Comparison of ENCODE assay signal across 1 cellular context in the genomic region with DNA sequence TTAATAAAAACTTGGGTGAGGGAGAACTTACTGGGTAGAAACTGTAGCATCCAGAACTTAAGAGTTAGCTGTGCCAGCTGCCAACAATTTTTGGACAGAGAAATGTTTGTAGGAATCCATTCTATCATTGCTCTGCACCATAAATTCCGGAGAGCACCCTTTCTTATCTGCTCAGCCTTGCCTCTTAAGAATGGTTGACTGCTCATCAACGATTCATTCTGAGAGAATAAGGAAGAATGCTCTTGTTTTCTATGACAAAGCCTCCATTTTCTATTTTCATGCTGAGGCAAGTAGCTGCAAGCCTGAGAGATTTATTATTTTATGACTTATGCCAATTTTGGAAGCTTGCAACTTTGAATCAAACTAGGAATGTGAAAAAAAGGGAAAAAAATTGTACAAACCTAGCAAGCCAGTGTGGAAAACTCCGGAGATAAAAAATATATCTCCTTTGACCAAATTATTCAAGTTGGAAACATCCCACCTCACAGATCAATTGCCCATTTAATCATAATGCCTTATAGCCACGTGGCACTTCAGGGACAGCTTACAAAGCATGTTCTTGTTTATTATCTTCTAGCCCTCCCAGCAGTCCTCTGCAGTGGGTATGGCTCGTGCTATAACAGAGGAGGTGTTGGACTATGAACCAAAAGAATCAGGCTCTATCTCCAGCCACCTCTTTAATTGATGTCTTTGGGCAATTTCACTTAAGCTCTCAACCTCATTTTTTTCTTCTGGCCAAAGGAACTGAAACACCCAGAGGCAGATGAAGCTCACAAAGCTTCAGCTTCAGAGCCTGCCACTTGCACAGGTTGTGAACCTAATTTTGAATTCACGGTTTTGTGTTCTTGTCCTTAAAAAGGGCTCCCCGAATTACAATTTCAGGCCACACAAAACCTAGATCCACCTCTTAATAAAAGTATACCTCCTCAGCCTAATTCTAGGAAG.
TF ChIP-seq lines count a peak whose summit lies in the region.

No MANE protein-coding gene starts in this region.

TF ChIP-seq in GM23338, 12 proteins besides CTCF, POLR2A, EP300 and RAD21:
- TF ChIP-seq, protein P1, sequence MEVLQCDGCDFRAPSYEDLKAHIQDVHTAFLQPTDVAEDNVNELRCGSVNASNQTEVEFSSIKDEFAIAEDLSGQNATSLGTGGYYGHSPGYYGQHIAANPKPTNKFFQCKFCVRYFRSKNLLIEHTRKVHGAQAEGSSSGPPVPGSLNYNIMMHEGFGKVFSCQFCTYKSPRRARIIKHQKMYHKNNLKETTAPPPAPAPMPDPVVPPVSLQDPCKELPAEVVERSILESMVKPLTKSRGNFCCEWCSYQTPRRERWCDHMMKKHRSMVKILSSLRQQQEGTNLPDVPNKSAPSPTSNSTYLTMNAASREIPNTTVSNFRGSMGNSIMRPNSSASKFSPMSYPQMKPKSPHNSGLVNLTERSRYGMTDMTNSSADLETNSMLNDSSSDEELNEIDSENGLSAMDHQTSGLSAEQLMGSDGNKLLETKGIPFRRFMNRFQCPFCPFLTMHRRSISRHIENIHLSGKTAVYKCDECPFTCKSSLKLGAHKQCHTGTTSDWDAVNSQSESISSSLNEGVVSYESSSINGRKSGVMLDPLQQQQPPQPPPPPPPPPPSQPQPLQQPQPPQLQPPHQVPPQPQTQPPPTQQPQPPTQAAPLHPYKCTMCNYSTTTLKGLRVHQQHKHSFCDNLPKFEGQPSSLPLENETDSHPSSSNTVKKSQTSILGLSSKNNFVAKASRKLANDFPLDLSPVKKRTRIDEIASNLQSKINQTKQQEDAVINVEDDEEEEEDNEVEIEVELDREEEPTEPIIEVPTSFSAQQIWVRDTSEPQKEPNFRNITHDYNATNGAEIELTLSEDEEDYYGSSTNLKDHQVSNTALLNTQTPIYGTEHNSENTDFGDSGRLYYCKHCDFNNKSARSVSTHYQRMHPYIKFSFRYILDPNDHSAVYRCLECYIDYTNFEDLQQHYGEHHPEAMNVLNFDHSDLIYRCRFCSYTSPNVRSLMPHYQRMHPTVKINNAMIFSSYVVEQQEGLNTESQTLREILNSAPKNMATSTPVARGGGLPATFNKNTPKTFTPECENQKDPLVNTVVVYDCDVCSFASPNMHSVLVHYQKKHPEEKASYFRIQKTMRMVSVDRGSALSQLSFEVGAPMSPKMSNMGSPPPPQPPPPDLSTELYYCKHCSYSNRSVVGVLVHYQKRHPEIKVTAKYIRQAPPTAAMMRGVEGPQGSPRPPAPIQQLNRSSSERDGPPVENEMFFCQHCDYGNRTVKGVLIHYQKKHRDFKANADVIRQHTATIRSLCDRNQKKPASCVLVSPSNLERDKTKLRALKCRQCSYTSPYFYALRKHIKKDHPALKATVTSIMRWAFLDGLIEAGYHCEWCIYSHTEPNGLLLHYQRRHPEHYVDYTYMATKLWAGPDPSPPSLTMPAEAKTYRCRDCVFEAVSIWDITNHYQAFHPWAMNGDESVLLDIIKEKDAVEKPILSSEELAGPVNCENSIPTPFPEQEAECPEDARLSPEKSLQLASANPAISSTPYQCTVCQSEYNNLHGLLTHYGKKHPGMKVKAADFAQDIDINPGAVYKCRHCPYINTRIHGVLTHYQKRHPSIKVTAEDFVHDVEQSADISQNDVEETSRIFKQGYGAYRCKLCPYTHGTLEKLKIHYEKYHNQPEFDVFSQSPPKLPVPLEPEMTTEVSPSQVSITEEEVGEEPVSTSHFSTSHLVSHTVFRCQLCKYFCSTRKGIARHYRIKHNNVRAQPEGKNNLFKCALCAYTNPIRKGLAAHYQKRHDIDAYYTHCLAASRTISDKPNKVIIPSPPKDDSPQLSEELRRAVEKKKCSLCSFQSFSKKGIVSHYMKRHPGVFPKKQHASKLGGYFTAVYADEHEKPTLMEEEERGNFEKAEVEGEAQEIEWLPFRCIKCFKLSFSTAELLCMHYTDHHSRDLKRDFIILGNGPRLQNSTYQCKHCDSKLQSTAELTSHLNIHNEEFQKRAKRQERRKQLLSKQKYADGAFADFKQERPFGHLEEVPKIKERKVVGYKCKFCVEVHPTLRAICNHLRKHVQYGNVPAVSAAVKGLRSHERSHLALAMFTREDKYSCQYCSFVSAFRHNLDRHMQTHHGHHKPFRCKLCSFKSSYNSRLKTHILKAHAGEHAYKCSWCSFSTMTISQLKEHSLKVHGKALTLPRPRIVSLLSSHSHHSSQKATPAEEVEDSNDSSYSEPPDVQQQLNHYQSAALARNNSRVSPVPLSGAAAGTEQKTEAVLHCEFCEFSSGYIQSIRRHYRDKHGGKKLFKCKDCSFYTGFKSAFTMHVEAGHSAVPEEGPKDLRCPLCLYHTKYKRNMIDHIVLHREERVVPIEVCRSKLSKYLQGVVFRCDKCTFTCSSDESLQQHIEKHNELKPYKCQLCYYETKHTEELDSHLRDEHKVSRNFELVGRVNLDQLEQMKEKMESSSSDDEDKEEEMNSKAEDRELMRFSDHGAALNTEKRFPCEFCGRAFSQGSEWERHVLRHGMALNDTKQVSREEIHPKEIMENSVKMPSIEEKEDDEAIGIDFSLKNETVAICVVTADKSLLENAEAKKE (CRISPR knock-in tag; IDR thresholded peaks at IDR 0.05): no peak
- TF ChIP-seq, protein P2, sequence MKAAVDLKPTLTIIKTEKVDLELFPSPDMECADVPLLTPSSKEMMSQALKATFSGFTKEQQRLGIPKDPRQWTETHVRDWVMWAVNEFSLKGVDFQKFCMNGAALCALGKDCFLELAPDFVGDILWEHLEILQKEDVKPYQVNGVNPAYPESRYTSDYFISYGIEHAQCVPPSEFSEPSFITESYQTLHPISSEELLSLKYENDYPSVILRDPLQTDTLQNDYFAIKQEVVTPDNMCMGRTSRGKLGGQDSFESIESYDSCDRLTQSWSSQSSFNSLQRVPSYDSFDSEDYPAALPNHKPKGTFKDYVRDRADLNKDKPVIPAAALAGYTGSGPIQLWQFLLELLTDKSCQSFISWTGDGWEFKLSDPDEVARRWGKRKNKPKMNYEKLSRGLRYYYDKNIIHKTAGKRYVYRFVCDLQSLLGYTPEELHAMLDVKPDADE (IDR thresholded peaks at IDR 0.05): no peak
- TF ChIP-seq JUNB (IDR thresholded peaks at IDR 0.05; ENCODE audit: unreplicated experiment): no peak
- TF ChIP-seq CREB1 (CRISPR knock-in tag; IDR thresholded peaks at IDR 0.05; ENCODE audit: low read depth): no peak
